In the genomic region with DNA sequence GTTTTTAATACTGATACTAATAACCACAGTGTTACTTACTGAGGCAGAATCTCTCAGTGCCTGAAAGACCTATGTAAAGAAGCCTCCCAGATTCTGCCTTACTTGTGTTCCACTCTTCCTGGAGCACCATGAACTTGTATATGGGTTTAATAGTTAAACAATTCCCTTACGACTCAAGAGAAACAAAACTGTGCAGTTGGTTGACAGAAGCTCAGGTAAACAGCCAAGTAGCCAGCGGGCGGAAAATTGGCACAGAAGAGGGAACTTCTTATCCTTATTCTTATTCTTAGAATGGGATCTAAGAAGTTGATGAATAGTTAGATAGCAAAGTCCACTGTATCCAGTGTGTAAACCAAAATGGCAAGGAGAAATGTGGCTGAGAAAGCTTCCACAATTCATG, we compare ENCODE assay signal across 16 cellular contexts. TPM values are rescaled to one million over a fixed set of nuclear protein-coding genes. Genes with fewer than 3 reads are reported as not detected.
DNase-seq lines count a peak whose midpoint lies in the region; ATAC-seq and TF ChIP-seq lines count a peak whose summit lies in the region.
"Had no signal": no experiment of that assay in that cellular context is flagged by ENCODE, and none has a peak within 500 bp of the region (broad histone marks: within the 10 kb centered on the region; RNA-seq: fewer than 3 reads in every experiment).

No MANE protein-coding gene starts in this region.

- H3K27me3 ChIP-seq in GM23338 (ENCODE audit: insufficient read depth) (no peaks in the 10 kb centered on the region), colonic mucosa (no peaks in the 10 kb centered on the region), suprapubic skin (no peaks in the 10 kb centered on the region), thyroid gland (no peaks in the 10 kb centered on the region)
- H3K27me3 ChIP-seq: BLaER1 had no signal

- no peak for DNase-seq in GM23338 (ENCODE audit: low spot score)
- DNase-seq in colonic mucosa: peak; percentile 47
- peak in 1 of 3 donors; percentile 46 for DNase-seq in mucosa of descending colon
- no peak for DNase-seq in suprapubic skin (ENCODE audit: low spot score in 2 of 2)
- no peak for DNase-seq in stimulated activated CD4-positive, alpha-beta T cell treated with anti-CD3 and anti-CD28 coated beads, Interleukin-4, amount 100 ng/mL, for 24 hours
- DNase-seq in thyroid gland: no peak
- no peak for DNase-seq in NCI-H69 (lab: John Stamatoyannopoulos, UW)
- DNase-seq in activated T-cell treated with anti-CD3 and anti-CD28 coated beads, Interleukin-2, amount 50 U/mL, for 4 hours: no peak
- DNase-seq: CD8-positive, alpha-beta T cell; NCI-H1417 treated with DMSO at 0.1 percent for 48 hours; NCI-H187 treated with DMSO at 0.1 percent for 48 hours; NCI-H345; NCI-H524 treated with DMSO at 0.1 percent for 48 hours had no signal

- H3K4me3 ChIP-seq in GM23338 (no peak overlapping the region), colonic mucosa (no peak overlapping the region), mucosa of descending colon (no peak overlapping the region), suprapubic skin (no peak overlapping the region), thyroid gland (replicated peaks in 1 of 3) (no peak overlapping the region)
- H3K4me3 ChIP-seq: A549, BLaER1, K562 had no signal

- H3K9me2 ChIP-seq in GM23338 (ENCODE audit: insufficient read depth): no peaks in the 10 kb centered on the region

- H3K9me3 ChIP-seq in colonic mucosa: no peaks in the 10 kb centered on the region
- no peaks in the 10 kb centered on the region for H3K9me3 ChIP-seq in mucosa of descending colon
- no peaks in the 10 kb centered on the region for H3K9me3 ChIP-seq in suprapubic skin
- no peaks in the 10 kb centered on the region for H3K9me3 ChIP-seq in thyroid gland
- H3K9me3 ChIP-seq: BLaER1 had no signal

- TF ChIP-seq EP300 in suprapubic skin (IDR thresholded peaks at IDR 0.05): no peak

- ATAC-seq in GM23338 (no peak), mucosa of descending colon (peak; percentile 60)
- no peak for ATAC-seq in activated T-cell treated with anti-CD3 and anti-CD28 coated beads, Interleukin-2, amount 50 U/mL, for 4 hours
- ATAC-seq: A549; CD8-positive, alpha-beta T cell; K562 had no signal

- no peaks in the 10 kb centered on the region for H3K79me2 ChIP-seq in GM23338 (replicated peaks; ENCODE audit: insufficient read depth)

- no peaks in the 10 kb centered on the region for H3K36me3 Mint-ChIP-seq in GM23338 (ENCODE audit: low read depth)
- H3K36me3 Mint-ChIP-seq in activated T-cell treated with anti-CD3 and anti-CD28 coated beads, Interleukin-2, amount 50 U/mL, for 4 hours (ENCODE audit: insufficient read depth): no peaks in the 10 kb centered on the region
- H3K36me3 Mint-ChIP-seq: CD8-positive, alpha-beta T cell had no signal

- TF ChIP-seq CTCF in GM23338 (conservative IDR thresholded peaks at IDR 0.05; ENCODE audit: low read depth in 2 of 2): no peak
- TF ChIP-seq CTCF in colonic mucosa (IDR thresholded peaks at IDR 0.05): no peak
- no peak for TF ChIP-seq CTCF in mucosa of descending colon (IDR thresholded peaks at IDR 0.05)
- no peak for TF ChIP-seq CTCF in suprapubic skin (IDR thresholded peaks at IDR 0.05)
- TF ChIP-seq CTCF in thyroid gland (IDR thresholded peaks at IDR 0.05): no peak

- H3K9me3 Mint-ChIP-seq in GM23338: no peaks in the 10 kb centered on the region
- no peaks in the 10 kb centered on the region for H3K9me3 Mint-ChIP-seq in activated T-cell treated with anti-CD3 and anti-CD28 coated beads, Interleukin-2, amount 50 U/mL, for 4 hours
- H3K9me3 Mint-ChIP-seq: CD8-positive, alpha-beta T cell had no signal

- no peaks in the 10 kb centered on the region for H4K20me1 ChIP-seq in GM23338 (replicated peaks; ENCODE audit: insufficient read depth)
- H4K20me1 ChIP-seq: BLaER1 had no signal

- no peak for TF ChIP-seq POLR2A in suprapubic skin (IDR thresholded peaks at IDR 0.05)
- TF ChIP-seq POLR2A in thyroid gland (IDR thresholded peaks at IDR 0.05): no peak

- H3K27me3 Mint-ChIP-seq in GM23338 (ENCODE audit: insufficient read depth, low read depth, poor library complexity): no peaks in the 10 kb centered on the region
- H3K27me3 Mint-ChIP-seq in activated T-cell treated with anti-CD3 and anti-CD28 coated beads, Interleukin-2, amount 50 U/mL, for 4 hours (ENCODE audit: low read depth): peaks cover 7% of the 10 kb centered on the region

- peak overlapping the region; percentile 63; the same call in 1 of the 2 replicates for H3K27ac Mint-ChIP-seq in GM23338
- H3K27ac Mint-ChIP-seq: CD8-positive, alpha-beta T cell had no signal

- H3K4me1 Mint-ChIP-seq in GM23338: peaks cover 10% of the 10 kb centered on the region; the same call in 2 of the 3 replicates
- no peaks in the 10 kb centered on the region for H3K4me1 Mint-ChIP-seq in activated T-cell treated with anti-CD3 and anti-CD28 coated beads, Interleukin-2, amount 50 U/mL, for 4 hours (ENCODE audit: low read depth)

- H3K27ac ChIP-seq in GM23338 (ENCODE audit: low read depth): no peak overlapping the region
- H3K27ac ChIP-seq in colonic mucosa: peak overlapping the region; percentile 59
- peak overlapping the region; percentile 46 for H3K27ac ChIP-seq in suprapubic skin
- no peak overlapping the region for H3K27ac ChIP-seq in thyroid gland
- H3K27ac ChIP-seq: A549, BLaER1 had no signal

- intact Hi-C loops in colonic mucosa (cut with DNase I) (no loop called here), mucosa of descending colon (cut with DNase I, micrococcal nuclease) (no loop called here), thyroid gland (cut with DNase I) (no loop called here)

- H3K36me3 ChIP-seq in GM23338 (ENCODE audit: insufficient read depth) (no peaks in the 10 kb centered on the region), colonic mucosa (no peaks in the 10 kb centered on the region), mucosa of descending colon (ENCODE audit: low read depth) (no peaks in the 10 kb centered on the region), suprapubic skin (no peaks in the 10 kb centered on the region), thyroid gland (no peaks in the 10 kb centered on the region)
- H3K36me3 ChIP-seq: BLaER1 had no signal

- H3K4me3 Mint-ChIP-seq in GM23338: no peak overlapping the region
- no peak overlapping the region for H3K4me3 Mint-ChIP-seq in activated T-cell treated with anti-CD3 and anti-CD28 coated beads, Interleukin-2, amount 50 U/mL, for 4 hours
- H3K4me3 Mint-ChIP-seq: CD8-positive, alpha-beta T cell had no signal

- H3K4me1 ChIP-seq in GM23338 (ENCODE audit: insufficient read depth): peaks cover 9% of the 10 kb centered on the region
- H3K4me1 ChIP-seq in colonic mucosa: peaks cover 5% of the 10 kb centered on the region
- H3K4me1 ChIP-seq in mucosa of descending colon (ENCODE audit: low read depth): peaks cover 14% of the 10 kb centered on the region
- H3K4me1 ChIP-seq in suprapubic skin: no peaks in the 10 kb centered on the region
- no peaks in the 10 kb centered on the region for H3K4me1 ChIP-seq in thyroid gland
- H3K4me1 ChIP-seq: A549, BLaER1 had no signal

- H3F3A ChIP-seq in GM23338 (replicated peaks; ENCODE audit: low read depth): no peaks in the 10 kb centered on the region

- peak overlapping the region; percentile 34 for H2AFZ ChIP-seq in GM23338

- 74% methylated on average over 3 of the region's 3 CpGs for WGBS in suprapubic skin
- 65 to 70% methylated on average over 3 of the region's 3 CpGs for WGBS in thyroid gland, 2 donors

- H3K9ac ChIP-seq in colonic mucosa (ENCODE audit: low read depth in 2 of 2, low read length in 2 of 2): peak overlapping the region in 1 of 2 donors; percentile 29
- H3K9ac ChIP-seq: BLaER1 had no signal

- peak overlapping the region; percentile 39; the same call in 1 of the 2 replicates for H3K4me2 ChIP-seq in GM23338
- H3K4me2 ChIP-seq: A549, BLaER1 had no signal

TF ChIP-seq in GM23338, 12 proteins besides CTCF, POLR2A, EP300 and RAD21 (continues in another document):
- no peak for TF ChIP-seq NANOG (IDR thresholded peaks at IDR 0.05; ENCODE audit: borderline replicate concordance)
- no peak for TF ChIP-seq ZNF114 (CRISPR knock-in tag; IDR thresholded peaks at IDR 0.05)
- no peak for TF ChIP-seq CREB1 (CRISPR knock-in tag; IDR thresholded peaks at IDR 0.05; ENCODE audit: low read depth)

RNA-seq across cellular contexts. Expression of a gene that starts 22.7 kb away (rescaled TPM):
- 25.1 and 38.5 TPM in 2 replicates for total RNA-seq in GM23338 (2014; rRNA removed; shearing (Covaris generic))
- 170 and 175 TPM in 2 replicates for polyA plus RNA-seq in GM23338 (2016; fragmentation: Nextera tagmentation; extraction: Ambion mirVana)
- 10 to 100 TPM; 13.9 to 38.1 TPM for total RNA-seq in colonic mucosa
- 10 to 100 TPM in 2 of 3 donors, 1 to 10 TPM in 1; 9.6 to 14.7 (median 13.7) TPM for total RNA-seq in mucosa of descending colon
- total RNA-seq in suprapubic skin: 10 to 100 TPM in 2 of 4 donors, 1 to 10 TPM in 2; 6.0 to 27.8 (median 10.3) TPM
- total RNA-seq in thyroid gland: 10 to 100 TPM; 13.1 to 17.4 (median 14.5) TPM
- 100 to 1,000 TPM in 1 of 3 donors, 10 to 100 TPM in 2; 78.1 to 104 (median 98.0) TPM for total RNA-seq in activated T-cell treated with anti-CD3 and anti-CD28 coated beads, Interleukin-2, amount 50 U/mL, for 4 hours

RNA-seq across cellular contexts. Expression of a gene that starts 37.7 kb away (rescaled TPM):
- 0.97 and 1.8 TPM in 2 replicates for total RNA-seq in GM23338 (2014; rRNA removed; shearing (Covaris generic))
- polyA plus RNA-seq in GM23338 (2016; fragmentation: Nextera tagmentation; extraction: Ambion mirVana): 0.83 and 1.2 TPM in 2 replicates
- total RNA-seq in colonic mucosa (10 to 100 TPM; 24.5 to 53.3 TPM), mucosa of descending colon (10 to 100 TPM; 19.9 to 37.6 (median 28.0) TPM), suprapubic skin (1 to 10 TPM; 1.0 to 2.3 (median 1.2) TPM), thyroid gland (under 1 TPM in 1 of 4 donors, not detected in 3; 0.40 TPM)
- total RNA-seq in activated T-cell treated with anti-CD3 and anti-CD28 coated beads, Interleukin-2, amount 50 U/mL, for 4 hours: under 1 TPM; 0.25 to 0.33 (median 0.32) TPM

Comparison
In these comparisons a context has a peak if more than half of its experiments do, and no peak if none do; other contexts are left out.
1. H3K27ac ChIP-seq: peak in colonic mucosa (single experiment) and suprapubic skin (single experiment); none in GM23338 (single experiment) and thyroid gland (0 of 3).